8 cellular contexts compared by ENCODE assay signal in the genomic region with DNA sequence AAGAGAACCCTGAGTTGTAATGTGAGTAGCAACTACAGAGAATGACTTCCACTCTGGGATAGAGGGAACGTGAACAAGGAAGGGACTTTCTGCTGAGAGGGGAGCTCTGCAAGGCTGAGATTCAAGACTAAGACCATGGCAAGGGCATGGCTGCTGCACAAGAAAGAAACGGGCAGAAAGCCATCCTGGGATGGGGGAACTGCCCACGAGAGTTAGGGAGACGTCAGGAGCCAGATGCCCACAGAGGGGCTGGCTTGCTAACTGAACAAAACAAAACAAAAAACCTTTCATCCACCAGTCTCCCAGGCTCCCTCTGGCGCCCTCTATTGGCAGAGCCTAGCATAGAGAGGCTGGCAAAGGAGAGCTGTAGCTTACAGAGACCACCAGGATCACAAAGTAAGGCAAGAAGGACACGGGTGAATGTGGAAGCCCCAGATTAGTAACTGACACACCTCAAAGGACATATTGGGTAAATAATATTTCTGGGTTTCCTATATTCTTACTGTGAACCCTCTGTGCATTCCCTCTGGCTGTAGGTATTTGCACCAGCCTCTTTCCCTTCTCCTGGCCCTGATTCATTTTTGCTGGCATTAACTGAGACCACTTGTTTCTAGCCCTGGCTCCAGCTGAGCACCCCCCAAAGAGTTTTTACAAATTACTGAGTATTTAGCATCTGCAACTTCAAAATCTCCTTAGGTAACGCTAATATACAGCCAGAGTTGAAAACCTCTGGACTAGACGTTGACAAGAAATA.
DNase-seq lines count a peak whose midpoint lies in the region; ATAC-seq and TF ChIP-seq lines count a peak whose summit lies in the region.

No MANE protein-coding gene starts in this region.

- H3K4me3 ChIP-seq in MG63 (no peak overlapping the region), fibroblast of pulmonary artery (replicated peaks; ENCODE audit: low read depth, low read length) (peak overlapping the region; percentile 18), upper lobe of right lung (no peak overlapping the region)

- H3K27ac ChIP-seq in upper lobe of right lung = no peak overlapping the region

- intact Hi-C loops in upper lobe of right lung (cut with DNase I) = no loop called here

- DNase-seq in SIG-M5 treated with dmso at 0.1 percent for 504 hours (lab: John Stamatoyannopoulos, UW; ENCODE audit: unreplicated experiment) (peak; percentile 15), SIG-M5 (lab: John Stamatoyannopoulos, UW) (no peak), MG63 (peak; percentile 53), WTC11 (ENCODE audit: low spot score) (peak; percentile 97), fibroblast of pulmonary artery (ENCODE audit: low read depth) (peak; percentile 60), neural crest cell (ENCODE audit: low read depth, low spot score) (peak; percentile 97), upper lobe of right lung (peak; percentile 72)

- H3K36me3 ChIP-seq in MG63 (no peaks in the 10 kb centered on the region), upper lobe of right lung (no peaks in the 10 kb centered on the region)

- H3K27ac Mint-ChIP-seq in WTC11 = peak overlapping the region; percentile 43
- peak overlapping the region; percentile 77 for H3K27ac Mint-ChIP-seq in neural crest cell (ENCODE audit: unreplicated experiment)

- H3K9me3 ChIP-seq in MG63 = no peaks in the 10 kb centered on the region
- H3K9me3 ChIP-seq in upper lobe of right lung = no peaks in the 10 kb centered on the region

- H3K4me1 Mint-ChIP-seq in WTC11 (peaks cover 40% of the 10 kb centered on the region), neural crest cell (peaks cover 8% of the 10 kb centered on the region)

- ATAC-seq in WTC11 (peak; percentile 89), upper lobe of right lung (peak; percentile 66), HG02642 (IDR thresholded peaks at IDR 0.05; ENCODE audit: poor library complexity, unreplicated experiment) (no peak)

- H3K27me3 Mint-ChIP-seq in WTC11 (ENCODE audit: low read depth) = peaks cover 5% of the 10 kb centered on the region
- no peaks in the 10 kb centered on the region for H3K27me3 Mint-ChIP-seq in neural crest cell (ENCODE audit: low read depth)

- H3K9me3 Mint-ChIP-seq in WTC11 (no peaks in the 10 kb centered on the region), neural crest cell (no peaks in the 10 kb centered on the region)

- H3K4me1 ChIP-seq in upper lobe of right lung = no peaks in the 10 kb centered on the region

- POLR2A ChIA-PET in WTC11 (lab: Charles Lee) = no interaction called here

- H3K27me3 ChIP-seq in MG63 = peaks cover 8% of the 10 kb centered on the region
- no peaks in the 10 kb centered on the region for H3K27me3 ChIP-seq in upper lobe of right lung

- CTCF ChIA-PET in WTC11 (lab: Charles Lee) = interaction anchor here (0.5 to 4.8 kb wide), 54 partner anchors 11 to 640 kb away, joined by 3 to 65 read pairs (median 4); no protein-coding TSS in a partner anchor

- H3K4me3 Mint-ChIP-seq in WTC11 (peak overlapping the region; percentile 53), neural crest cell (no peak overlapping the region)

- no peaks in the 10 kb centered on the region for H3K36me3 Mint-ChIP-seq in WTC11
- no peaks in the 10 kb centered on the region for H3K36me3 Mint-ChIP-seq in neural crest cell (ENCODE audit: low read depth)

- TF ChIP-seq CTCF in WTC11 (IDR thresholded peaks at IDR 0.05) (peak; percentile 90), fibroblast of pulmonary artery (IDR thresholded peaks at IDR 0.05; ENCODE audit: low read length, missing control alignments) (peak; percentile 100), neural crest cell (conservative IDR thresholded peaks at IDR 0.05) (peak; percentile 99), upper lobe of right lung (IDR thresholded peaks at IDR 0.05) (peak; percentile 86)

TF ChIP-seq in WTC11, 78 proteins besides CTCF, POLR2A, EP300 and RAD21:
- TF ChIP-seq TEAD1 (CRISPR knock-in tag; IDR thresholded peaks at IDR 0.05) (no peak), ZNF317 (CRISPR knock-in tag; IDR thresholded peaks at IDR 0.05; ENCODE audit: borderline replicate concordance, low read depth) (no peak), ETV6 (CRISPR knock-in tag; IDR thresholded peaks at IDR 0.05) (no peak), MLX (CRISPR knock-in tag; IDR thresholded peaks at IDR 0.05) (no peak), JUN (CRISPR knock-in tag; IDR thresholded peaks at IDR 0.05) (no peak), EMX1 (CRISPR knock-in tag; IDR thresholded peaks at IDR 0.05) (no peak), NFYB (CRISPR knock-in tag; conservative IDR thresholded peaks at IDR 0.05; ENCODE audit: low read depth) (no peak)
- TF ChIP-seq, protein P1, sequence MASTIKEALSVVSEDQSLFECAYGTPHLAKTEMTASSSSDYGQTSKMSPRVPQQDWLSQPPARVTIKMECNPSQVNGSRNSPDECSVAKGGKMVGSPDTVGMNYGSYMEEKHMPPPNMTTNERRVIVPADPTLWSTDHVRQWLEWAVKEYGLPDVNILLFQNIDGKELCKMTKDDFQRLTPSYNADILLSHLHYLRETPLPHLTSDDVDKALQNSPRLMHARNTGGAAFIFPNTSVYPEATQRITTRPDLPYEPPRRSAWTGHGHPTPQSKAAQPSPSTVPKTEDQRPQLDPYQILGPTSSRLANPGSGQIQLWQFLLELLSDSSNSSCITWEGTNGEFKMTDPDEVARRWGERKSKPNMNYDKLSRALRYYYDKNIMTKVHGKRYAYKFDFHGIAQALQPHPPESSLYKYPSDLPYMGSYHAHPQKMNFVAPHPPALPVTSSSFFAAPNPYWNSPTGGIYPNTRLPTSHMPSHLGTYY (CRISPR knock-in tag; IDR thresholded peaks at IDR 0.05) = no peak
- TF ChIP-seq, protein P2, sequence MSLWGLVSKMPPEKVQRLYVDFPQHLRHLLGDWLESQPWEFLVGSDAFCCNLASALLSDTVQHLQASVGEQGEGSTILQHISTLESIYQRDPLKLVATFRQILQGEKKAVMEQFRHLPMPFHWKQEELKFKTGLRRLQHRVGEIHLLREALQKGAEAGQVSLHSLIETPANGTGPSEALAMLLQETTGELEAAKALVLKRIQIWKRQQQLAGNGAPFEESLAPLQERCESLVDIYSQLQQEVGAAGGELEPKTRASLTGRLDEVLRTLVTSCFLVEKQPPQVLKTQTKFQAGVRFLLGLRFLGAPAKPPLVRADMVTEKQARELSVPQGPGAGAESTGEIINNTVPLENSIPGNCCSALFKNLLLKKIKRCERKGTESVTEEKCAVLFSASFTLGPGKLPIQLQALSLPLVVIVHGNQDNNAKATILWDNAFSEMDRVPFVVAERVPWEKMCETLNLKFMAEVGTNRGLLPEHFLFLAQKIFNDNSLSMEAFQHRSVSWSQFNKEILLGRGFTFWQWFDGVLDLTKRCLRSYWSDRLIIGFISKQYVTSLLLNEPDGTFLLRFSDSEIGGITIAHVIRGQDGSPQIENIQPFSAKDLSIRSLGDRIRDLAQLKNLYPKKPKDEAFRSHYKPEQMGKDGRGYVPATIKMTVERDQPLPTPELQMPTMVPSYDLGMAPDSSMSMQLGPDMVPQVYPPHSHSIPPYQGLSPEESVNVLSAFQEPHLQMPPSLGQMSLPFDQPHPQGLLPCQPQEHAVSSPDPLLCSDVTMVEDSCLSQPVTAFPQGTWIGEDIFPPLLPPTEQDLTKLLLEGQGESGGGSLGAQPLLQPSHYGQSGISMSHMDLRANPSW (CRISPR knock-in tag; conservative IDR thresholded peaks at IDR 0.05; ENCODE audit: low read depth) = no peak
